In genomic region chrX:136147966-136148365, GRCh38 we compare ENCODE assay signal across 9 cellular contexts. TPM values are rescaled to one million over a fixed set of nuclear protein-coding genes. Genes with fewer than 3 reads are reported as not detected.
A peak's percentile ranks its signal among the peaks of the same experiment; 100 is the strongest.
DNase-seq lines count a peak whose midpoint lies in the region; ATAC-seq, FAIRE-seq and TF ChIP-seq lines count a peak whose summit lies in the region.
"Had no signal": no experiment of that assay in that cellular context is flagged by ENCODE, and none has a peak within 500 bp of the region (broad histone marks: within the 10 kb centered on the region; RNA-seq: fewer than 3 reads in every experiment).

No MANE protein-coding gene starts in this region.

- H3K9ac ChIP-seq in HUES48 (ENCODE audit: low read depth, low read length) (no peak overlapping the region), colonic mucosa (ENCODE audit: low read depth in 2 of 2, low read length in 2 of 2) (peak overlapping the region; percentile 26 to 84)

- POLR2A ChIA-PET in A549 (lab: Yijun Ruan, JAX), result no interaction called here

- TF ChIP-seq RAD21 in A549 (conservative IDR thresholded peaks at IDR 0.05 in 1 of 2, IDR thresholded peaks at IDR 0.05 in 1 of 2), result no peak

- TF ChIP-seq EP300 in A549 (IDR thresholded peaks at IDR 0.05), result no peak

- no peak for FAIRE-seq in A549 (lab: Jason Lieb, UNC)

- DNase-seq in A549 (ENCODE audit: low read depth in 1 of 2, low spot score in 1 of 2) (no peak), colonic mucosa (no peak), mucosa of descending colon (peak in 2 of 3 donors; percentile 26 to 52), NCI-H2029 treated with DMSO at 0.1 percent for 48 hours (lab: John Stamatoyannopoulos, UW) (no peak), GDM1 (lab: John Stamatoyannopoulos, UW) (no peak), epidermal melanocyte (ENCODE audit: insufficient read length, low spot score) (no peak), NCI-H1436 treated with DMSO at 0.1 percent for 48 hours (lab: John Stamatoyannopoulos, UW) (no peak)
- DNase-seq: NCI-H1417 treated with DMSO at 0.1 percent for 48 hours had no signal

- CTCF ChIA-PET in A549 (lab: Yijun Ruan, JAX), result interaction anchor here (1.5 kb wide), 1 partner anchor 14 kb away, joined by 6 read pairs; no protein-coding TSS in a partner anchor

- H3K27me3 ChIP-seq in HUES48 (ENCODE audit: control insufficient read depth, insufficient read depth, low read length) (peaks cover 36% of the 10 kb centered on the region), colonic mucosa (no peaks in the 10 kb centered on the region)

- TF ChIP-seq CTCF in A549 (IDR thresholded peaks at IDR 0.05), result no peak
- no peak for TF ChIP-seq CTCF in colonic mucosa (IDR thresholded peaks at IDR 0.05)
- no peak for TF ChIP-seq CTCF in mucosa of descending colon (IDR thresholded peaks at IDR 0.05)

- no peaks in the 10 kb centered on the region for H3K9me3 ChIP-seq in A549
- no peaks in the 10 kb centered on the region for H3K9me3 ChIP-seq in HUES48 (ENCODE audit: control insufficient read depth, insufficient read depth, low read length)
- no peaks in the 10 kb centered on the region for H3K9me3 ChIP-seq in colonic mucosa
- no peaks in the 10 kb centered on the region for H3K9me3 ChIP-seq in mucosa of descending colon

- H3K4me2 ChIP-seq in A549, result peak overlapping the region; percentile 73

- H3K27ac ChIP-seq in A549 (peak overlapping the region; percentile 87 to 98), HUES48 (ENCODE audit: low read depth, low read length) (no peak overlapping the region), colonic mucosa (peak overlapping the region; percentile 55)

- 96% methylated on average over 13 of the region's 17 CpGs for WGBS in A549 (ENCODE audit: missing lambda C conversion rate)

- H3K4me3 ChIP-seq in A549 (peak overlapping the region; percentile 93), HUES48 (ENCODE audit: low read depth, low read length) (peak overlapping the region; percentile 79), colonic mucosa (peak overlapping the region; percentile 38), mucosa of descending colon (peak overlapping the region; percentile 14)

- intact Hi-C loops in colonic mucosa (cut with DNase I) (no loop called here), mucosa of descending colon (cut with DNase I, micrococcal nuclease) (no loop called here)

- no peaks in the 10 kb centered on the region for H3K36me3 ChIP-seq in HUES48 (ENCODE audit: control insufficient read depth, insufficient read depth, low read length)
- H3K36me3 ChIP-seq in colonic mucosa, result no peaks in the 10 kb centered on the region
- H3K36me3 ChIP-seq in mucosa of descending colon (ENCODE audit: low read depth), result no peaks in the 10 kb centered on the region

- ATAC-seq in A549 (no peak), mucosa of descending colon (no peak)

- no peak for TF ChIP-seq POLR2A in A549 (IDR thresholded peaks at IDR 0.05; ENCODE audit: low read length)

- H3K4me1 ChIP-seq in A549 (no peaks in the 10 kb centered on the region; the same call in 1 of the 3 replicates), HUES48 (ENCODE audit: control insufficient read depth, insufficient read depth, low read length) (peaks cover 20% of the 10 kb centered on the region), colonic mucosa (no peaks in the 10 kb centered on the region), mucosa of descending colon (ENCODE audit: low read depth) (no peaks in the 10 kb centered on the region)

TF ChIP-seq in A549, 52 proteins besides CTCF, POLR2A, EP300 and RAD21:
- no peak for TF ChIP-seq MYC (IDR thresholded peaks at IDR 0.05; ENCODE audit: borderline replicate concordance, low read length)
- TF ChIP-seq ATOH8 (CRISPR knock-in tag; IDR thresholded peaks at IDR 0.05; ENCODE audit: low read depth), result no peak
- TF ChIP-seq KDM1A (IDR thresholded peaks at IDR 0.05; ENCODE audit: low read depth), result no peak
- no peak for TF ChIP-seq EHF (CRISPR knock-in tag; IDR thresholded peaks at IDR 0.05)
- TF ChIP-seq HDAC2 (IDR thresholded peaks at IDR 0.05), result no peak
- no peak for TF ChIP-seq MAZ (IDR thresholded peaks at IDR 0.05; ENCODE audit: borderline replicate concordance, low read depth, low read length)
- no peak for TF ChIP-seq SREBF2 (IDR thresholded peaks at IDR 0.05)
- TF ChIP-seq KDM5A (IDR thresholded peaks at IDR 0.05), result no peak
- TF ChIP-seq REST (IDR thresholded peaks at IDR 0.05), result no peak
- no peak for TF ChIP-seq FOXS1 (CRISPR knock-in tag; IDR thresholded peaks at IDR 0.05)
- TF ChIP-seq HEYL (CRISPR knock-in tag; IDR thresholded peaks at IDR 0.05), result no peak
- TF ChIP-seq RNF2 (IDR thresholded peaks at IDR 0.05; ENCODE audit: borderline replicate concordance, low read depth), result no peak
- no peak for TF ChIP-seq BHLHE40 (IDR thresholded peaks at IDR 0.05; ENCODE audit: low read depth, low read length)
- no peak for TF ChIP-seq ZFP36 (IDR thresholded peaks at IDR 0.05; ENCODE audit: borderline replicate concordance, partially characterized antibody)
TF ChIP-seq in A549: peak in this region for 0.

RNA-seq across cellular contexts. Expression of gene FHL1, which starts 0.6 kb away (rescaled TPM):
- polyA plus RNA-seq in A549 (2011; rRNA removed) (32.2 and 38.5 TPM in 2 replicates), A549 (2017; fragmentation: RNase III; extraction: RNeasy Plus Mini Kit Qiagen cat#74134 plus additional on column Dnase treatment) (25.6 to 40.7 TPM (median 31.6 TPM) in 3 replicates)
- polyA plus RNA-seq in A549 (2012; cell fraction: cytosol; rRNA removed), result 7.9 and 11.0 TPM in 2 replicates
- 7.3 and 7.5 TPM in 2 replicates for polyA plus RNA-seq in A549 (2012; cell fraction: nucleus; rRNA removed)
- polyA minus RNA-seq in A549 (2011; rRNA and poly(A)+ RNA removed), result 30.5 and 34.9 TPM in 2 replicates
- total RNA-seq in colonic mucosa (100 to 1,000 TPM in 1 of 2 donors, 10 to 100 TPM in 1; 20.0 to 176 TPM), mucosa of descending colon (100 to 1,000 TPM in 1 of 3 donors, 10 to 100 TPM in 2; 36.8 to 472 (median 53.2) TPM)

Comparison
In these comparisons a context has a peak if more than half of its experiments do, and no peak if none do; other contexts are left out.
1. DNase-seq: peak in mucosa of descending colon (2 of 3); none in A549 (0 of 2), colonic mucosa (single experiment), NCI-H2029 treated with DMSO at 0.1 percent for 48 hours (single experiment), GDM1 (single experiment), epidermal melanocyte (single experiment) and NCI-H1436 treated with DMSO at 0.1 percent for 48 hours (single experiment).
2. H3K4me3 ChIP-seq: peak in every context shown above with its lines; median percentile 93 in A549; 79 in HUES48; 38 in colonic mucosa; 14 in mucosa of descending colon.